22 cellular contexts compared by ENCODE assay signal in the genomic region with DNA sequence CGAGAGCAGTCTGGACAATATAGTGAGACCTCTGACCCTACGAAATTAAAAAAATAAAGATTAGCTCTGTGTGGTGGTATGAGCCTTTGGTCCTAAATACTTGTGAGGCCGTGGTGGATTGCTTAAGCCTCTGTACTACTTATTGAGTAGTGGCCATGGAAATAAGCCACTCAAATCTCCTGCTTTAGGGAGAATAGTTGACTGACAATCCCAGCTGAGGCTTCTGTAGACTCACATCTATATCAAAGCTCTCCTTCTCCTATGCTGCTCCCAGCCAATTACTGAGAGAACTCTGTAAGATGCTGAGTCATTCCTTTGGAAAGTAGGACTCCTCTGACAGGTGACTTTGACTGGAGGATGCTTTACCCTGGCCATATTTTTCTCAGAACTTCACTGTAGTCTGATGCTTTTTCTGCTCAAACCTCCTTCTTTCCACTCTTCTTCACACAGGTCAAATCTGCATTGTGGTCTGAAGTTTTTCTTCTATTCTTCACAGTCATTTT.
DNase-seq lines count a peak whose midpoint lies in the region; ATAC-seq and TF ChIP-seq lines count a peak whose summit lies in the region.
"Had no signal": no experiment of that assay in that cellular context is flagged by ENCODE, and none has a peak within 500 bp of the region (broad histone marks: within the 10 kb centered on the region; RNA-seq: fewer than 3 reads in every experiment).

No MANE protein-coding gene starts in this region.

- H3K27me3 ChIP-seq in HCT116 (ENCODE audit: insufficient read depth, low read length) (no peaks in the 10 kb centered on the region), foreskin keratinocyte (no peaks in the 10 kb centered on the region), osteoblast (ENCODE audit: insufficient read depth, low read length) (no peaks in the 10 kb centered on the region)
- H3K27me3 ChIP-seq: MG63 had no signal

- no peaks in the 10 kb centered on the region for H3K79me2 ChIP-seq in HCT116 (ENCODE audit: insufficient read depth, low read length)
- H3K79me2 ChIP-seq in osteoblast (ENCODE audit: insufficient read depth, low read length), result no peaks in the 10 kb centered on the region

- H4K20me1 ChIP-seq in HCT116 (ENCODE audit: insufficient read depth) (no peaks in the 10 kb centered on the region), osteoblast (ENCODE audit: insufficient read depth, low read length) (no peaks in the 10 kb centered on the region)

- H3K9ac ChIP-seq in HCT116 (ENCODE audit: low read length), result no peak overlapping the region

- H3K36me3 Mint-ChIP-seq in osteocyte (ENCODE audit: unreplicated experiment), result no peaks in the 10 kb centered on the region
- H3K36me3 Mint-ChIP-seq: CD8-positive, alpha-beta memory T cell had no signal

- TF ChIP-seq POLR2A in HCT116 (IDR thresholded peaks at IDR 0.05; ENCODE audit: borderline replicate concordance, extremely low read depth, insufficient read depth, insufficient read length), result no peak

- no peak overlapping the region for H3K4me3 ChIP-seq in HCT116 (replicated peaks in 1 of 2; ENCODE audit: low read depth in 1 of 2, low read length in 2 of 2)
- H3K4me3 ChIP-seq in mucosa of descending colon, result no peak overlapping the region
- no peak overlapping the region for H3K4me3 ChIP-seq in osteoblast (ENCODE audit: insufficient read depth, low read length)
- H3K4me3 ChIP-seq: MG63 had no signal

- intact Hi-C loops in HCT116 (cut with micrococcal nuclease), result no loop called here
- intact Hi-C loops in mucosa of descending colon (cut with DNase I, micrococcal nuclease), result no loop called here

- CTCF ChIA-PET in HCT116 (lab: Charles Lee), result no interaction called here

- BruUV-seq in HCT116 (replicated peaks; lab: Mats Ljungman, UMichigan), result no TSS peak

- H3K27me3 Mint-ChIP-seq in osteocyte (ENCODE audit: unreplicated experiment), result peaks cover 7% of the 10 kb centered on the region
- H3K27me3 Mint-ChIP-seq: CD8-positive, alpha-beta memory T cell had no signal

- no peaks in the 10 kb centered on the region for H3K9me2 ChIP-seq in HCT116 (ENCODE audit: insufficient read depth)

- no peak for TF ChIP-seq RAD21 in HCT116 (IDR thresholded peaks at IDR 0.05; ENCODE audit: low read depth)

- H3K4me1 Mint-ChIP-seq in osteocyte (ENCODE audit: unreplicated experiment), result no peaks in the 10 kb centered on the region
- H3K4me1 Mint-ChIP-seq: CD8-positive, alpha-beta memory T cell had no signal

- POLR2A ChIA-PET in HCT116 (lab: Charles Lee), result no interaction called here

- no peak overlapping the region for H3K27ac Mint-ChIP-seq in osteocyte (ENCODE audit: unreplicated experiment)
- H3K27ac Mint-ChIP-seq: CD8-positive, alpha-beta memory T cell; T-helper 1 cell treated with Interleukin-12 subunit alpha and Interleukin-12 subunit beta and Interleukin-4 antibody, amounts not matched to agents 30 μg/mL and 1 μg/mL, for 36 hours had no signal

- DNase-seq in A172 (ENCODE audit: low spot score) (peak; percentile 11), HCT116 (ENCODE audit: low read depth, low spot score) (no peak), SK-N-DZ (ENCODE audit: low spot score) (peak; percentile 14), foreskin keratinocyte (no peak), osteocyte (ENCODE audit: extremely low spot score, unreplicated experiment) (no peak), mucosa of descending colon (no peak), osteoblast (ENCODE audit: insufficient read length, low spot score, missing footprints) (no peak)
- DNase-seq: C1 segment of cervical spinal cord; CD8-positive, alpha-beta memory T cell; DND-41; HCEC 1CT; MG63; NCI-H1048; NCI-H1436; NCI-H1930; NCI-H2171; NCI-H446 treated with DMSO at 0.1 percent for 48 hours; NCI-H748 treated with DMSO at 0.1 percent for 48 hours; SIG-M5 had no signal

- H3K4me2 ChIP-seq in HCT116 (ENCODE audit: low read length) (no peak overlapping the region), osteoblast (ENCODE audit: insufficient read depth, low read length) (no peak overlapping the region)

- no peak overlapping the region for H3K4me3 Mint-ChIP-seq in osteocyte (ENCODE audit: unreplicated experiment)
- H3K4me3 Mint-ChIP-seq: CD8-positive, alpha-beta memory T cell; T-helper 1 cell treated with Interleukin-12 subunit alpha and Interleukin-12 subunit beta and Interleukin-4 antibody, amounts not matched to agents 30 μg/mL and 1 μg/mL, for 36 hours had no signal

- peak overlapping the region; percentile 42 for H2AFZ ChIP-seq in HCT116 (ENCODE audit: low read depth, low read length, poor library complexity, severe bottlenecking)
- H2AFZ ChIP-seq in osteoblast (ENCODE audit: low read length), result no peak overlapping the region

- no peaks in the 10 kb centered on the region for H3K9me3 Mint-ChIP-seq in osteocyte (ENCODE audit: unreplicated experiment)
- H3K9me3 Mint-ChIP-seq: T-helper 1 cell treated with Interleukin-12 subunit alpha and Interleukin-12 subunit beta and Interleukin-4 antibody, amounts not matched to agents 30 μg/mL and 1 μg/mL, for 36 hours had no signal

- H3K9me3 ChIP-seq in HCT116 (ENCODE audit: control insufficient read depth in 1 of 2, insufficient read depth in 1 of 2, low read depth in 1 of 2, low read length in 2 of 2), result no peaks in the 10 kb centered on the region
- no peaks in the 10 kb centered on the region for H3K9me3 ChIP-seq in mucosa of descending colon
- no peaks in the 10 kb centered on the region for H3K9me3 ChIP-seq in osteoblast (ENCODE audit: low read depth, low read length)
- H3K9me3 ChIP-seq: MG63 had no signal

- no peak overlapping the region for H3K27ac ChIP-seq in HCT116 (ENCODE audit: low read depth, low read length)
- no peak overlapping the region for H3K27ac ChIP-seq in foreskin keratinocyte
- H3K27ac ChIP-seq in osteoblast (ENCODE audit: low read depth, low read length), result no peak overlapping the region
- H3K27ac ChIP-seq: RWPE1 had no signal

- H3K4me1 ChIP-seq in HCT116 (ENCODE audit: control insufficient read depth in 1 of 2, insufficient read depth in 2 of 2, low read length in 2 of 2), result no peaks in the 10 kb centered on the region
- H3K4me1 ChIP-seq in foreskin keratinocyte, result no peaks in the 10 kb centered on the region
- no peaks in the 10 kb centered on the region for H3K4me1 ChIP-seq in mucosa of descending colon (ENCODE audit: low read depth)
- H3K4me1 ChIP-seq in osteoblast (ENCODE audit: insufficient read depth, low read length), result no peaks in the 10 kb centered on the region

- RAD21 ChIA-PET in HCT116 (lab: Charles Lee; ENCODE audit: low non-redundant PET in 1 of 2, low total read pairs in 2 of 2, uncharacterized antibody in 2 of 2, unreplicated experiment in 2 of 2), result no interaction called here

- TF ChIP-seq CTCF in HCT116 (IDR thresholded peaks at IDR 0.05 in 2 of 3, conservative IDR thresholded peaks at IDR 0.05 in 1 of 3; ENCODE audit: borderline replicate concordance in 1 of 3, insufficient read depth in 1 of 3, low read depth in 2 of 3, low read length in 2 of 3) (no peak), foreskin keratinocyte (conservative IDR thresholded peaks at IDR 0.05) (no peak), osteocyte (IDR thresholded peaks at IDR 0.05) (no peak), mucosa of descending colon (IDR thresholded peaks at IDR 0.05) (no peak), osteoblast (IDR thresholded peaks at IDR 0.05; ENCODE audit: extremely low read depth, low read depth, low read length) (no peak)

- H3K36me3 ChIP-seq in HCT116 (ENCODE audit: control insufficient read depth in 1 of 2, insufficient read depth in 2 of 2, low read length in 2 of 2), result no peaks in the 10 kb centered on the region
- no peaks in the 10 kb centered on the region for H3K36me3 ChIP-seq in mucosa of descending colon (ENCODE audit: low read depth)
- no peaks in the 10 kb centered on the region for H3K36me3 ChIP-seq in osteoblast (ENCODE audit: insufficient read depth, low read length)
- H3K36me3 ChIP-seq: MG63 had no signal

- no peak; the same call in 1 of the 2 replicates for ATAC-seq in HCT116
- ATAC-seq in foreskin keratinocyte, result peak; percentile 44
- ATAC-seq in HG02763 (IDR thresholded peaks at IDR 0.05; ENCODE audit: unreplicated experiment), result no peak
- ATAC-seq in mucosa of descending colon, result no peak

TF ChIP-seq in HCT116, 20 proteins besides CTCF, POLR2A, EP300 and RAD21 (continues in another document):
- TF ChIP-seq, protein P1, sequence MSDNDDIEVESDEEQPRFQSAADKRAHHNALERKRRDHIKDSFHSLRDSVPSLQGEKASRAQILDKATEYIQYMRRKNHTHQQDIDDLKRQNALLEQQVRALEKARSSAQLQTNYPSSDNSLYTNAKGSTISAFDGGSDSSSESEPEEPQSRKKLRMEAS (IDR thresholded peaks at IDR 0.05), result no peak
- TF ChIP-seq CEBPB (IDR thresholded peaks at IDR 0.05; ENCODE audit: low read depth), result no peak
- TF ChIP-seq, protein P2, sequence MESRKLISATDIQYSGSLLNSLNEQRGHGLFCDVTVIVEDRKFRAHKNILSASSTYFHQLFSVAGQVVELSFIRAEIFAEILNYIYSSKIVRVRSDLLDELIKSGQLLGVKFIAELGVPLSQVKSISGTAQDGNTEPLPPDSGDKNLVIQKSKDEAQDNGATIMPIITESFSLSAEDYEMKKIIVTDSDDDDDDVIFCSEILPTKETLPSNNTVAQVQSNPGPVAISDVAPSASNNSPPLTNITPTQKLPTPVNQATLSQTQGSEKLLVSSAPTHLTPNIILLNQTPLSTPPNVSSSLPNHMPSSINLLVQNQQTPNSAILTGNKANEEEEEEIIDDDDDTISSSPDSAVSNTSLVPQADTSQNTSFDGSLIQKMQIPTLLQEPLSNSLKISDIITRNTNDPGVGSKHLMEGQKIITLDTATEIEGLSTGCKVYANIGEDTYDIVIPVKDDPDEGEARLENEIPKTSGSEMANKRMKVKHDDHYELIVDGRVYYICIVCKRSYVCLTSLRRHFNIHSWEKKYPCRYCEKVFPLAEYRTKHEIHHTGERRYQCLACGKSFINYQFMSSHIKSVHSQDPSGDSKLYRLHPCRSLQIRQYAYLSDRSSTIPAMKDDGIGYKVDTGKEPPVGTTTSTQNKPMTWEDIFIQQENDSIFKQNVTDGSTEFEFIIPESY (IDR thresholded peaks at IDR 0.05; ENCODE audit: extremely low read depth, insufficient replicate concordance, low read length), result no peak
- TF ChIP-seq POLR2AphosphoS5 (IDR thresholded peaks at IDR 0.05; ENCODE audit: low read depth, low read length), result no peak
- no peak for TF ChIP-seq EZH2 (IDR thresholded peaks at IDR 0.05)
- TF ChIP-seq ELF1 (IDR thresholded peaks at IDR 0.05; ENCODE audit: borderline replicate concordance, low read depth), result no peak
- no peak for TF ChIP-seq CBX3 (IDR thresholded peaks at IDR 0.05; ENCODE audit: low read depth)
- TF ChIP-seq, protein P3, sequence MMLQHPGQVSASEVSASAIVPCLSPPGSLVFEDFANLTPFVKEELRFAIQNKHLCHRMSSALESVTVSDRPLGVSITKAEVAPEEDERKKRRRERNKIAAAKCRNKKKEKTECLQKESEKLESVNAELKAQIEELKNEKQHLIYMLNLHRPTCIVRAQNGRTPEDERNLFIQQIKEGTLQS (IDR thresholded peaks at IDR 0.05), result no peak
- no peak for TF ChIP-seq SRF (IDR thresholded peaks at IDR 0.05; ENCODE audit: low read depth)

Comparison
In these comparisons a context has a peak if more than half of its experiments do, and no peak if none do; other contexts are left out.
1. DNase-seq: peak in A172 (single experiment) and SK-N-DZ (single experiment); none in HCT116 (single experiment), foreskin keratinocyte (0 of 2), osteocyte (single experiment), mucosa of descending colon (0 of 3) and osteoblast (single experiment).